In the genomic region with DNA sequence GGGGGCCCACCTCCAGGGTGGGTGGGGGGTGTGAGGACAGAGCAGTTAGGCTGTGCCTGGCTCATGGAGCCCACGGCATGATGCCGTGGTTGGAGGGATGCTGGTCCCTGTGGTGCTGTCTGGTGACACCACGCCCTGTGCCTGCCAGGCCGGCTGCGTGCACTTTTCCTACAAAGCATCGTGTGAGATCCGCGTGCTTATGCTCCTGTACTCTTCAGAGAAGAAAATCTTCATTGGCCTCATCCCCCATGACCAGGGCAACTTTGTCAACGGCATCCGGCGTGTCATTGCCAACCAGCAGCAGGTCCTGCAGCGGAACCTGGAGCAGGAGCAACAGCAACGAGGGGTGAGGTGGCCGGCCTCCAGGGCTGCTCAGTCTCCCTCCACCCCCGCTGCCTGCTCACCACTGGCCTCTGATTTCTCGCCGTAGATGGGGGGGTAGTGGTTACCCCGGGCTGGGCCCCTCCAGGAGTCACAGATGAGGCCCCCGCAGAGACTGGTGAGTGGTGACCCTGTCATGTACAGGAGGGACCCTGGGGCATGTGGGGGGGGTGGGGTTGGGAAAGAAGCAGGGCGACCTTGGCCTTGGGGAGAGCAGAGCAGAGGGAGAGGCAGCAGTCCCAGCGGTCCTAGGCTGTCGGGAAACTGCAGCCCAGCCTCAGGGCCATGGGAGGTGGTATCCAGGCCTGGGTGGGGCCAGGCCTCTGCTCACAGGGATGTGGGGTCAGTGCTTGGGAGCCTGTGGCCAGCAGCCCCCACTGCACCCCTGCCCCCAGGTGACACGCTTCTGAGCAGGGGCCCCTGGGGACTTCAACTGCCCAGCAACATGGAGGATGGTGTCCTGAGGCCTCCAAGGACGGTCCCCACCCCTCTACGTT, we compare ENCODE assay signal across 1 cellular context.
TF ChIP-seq lines count a peak whose summit lies in the region.

No MANE protein-coding gene starts in this region.

TF ChIP-seq in H1, 55 proteins besides CTCF, POLR2A, EP300 and RAD21:
- TF ChIP-seq POLR2AphosphoS5 (IDR thresholded peaks at IDR 0.05; ENCODE audit: low read depth, low read length), result peak; percentile 93
- no peak for TF ChIP-seq RNF2 (IDR thresholded peaks at IDR 0.05; ENCODE audit: borderline replicate concordance, low read depth, low read length, missing control alignments, poor library complexity, severe bottlenecking)
- no peak for TF ChIP-seq KDM1A (IDR thresholded peaks at IDR 0.05; ENCODE audit: borderline replicate concordance, low read length)
